In the genomic region with DNA sequence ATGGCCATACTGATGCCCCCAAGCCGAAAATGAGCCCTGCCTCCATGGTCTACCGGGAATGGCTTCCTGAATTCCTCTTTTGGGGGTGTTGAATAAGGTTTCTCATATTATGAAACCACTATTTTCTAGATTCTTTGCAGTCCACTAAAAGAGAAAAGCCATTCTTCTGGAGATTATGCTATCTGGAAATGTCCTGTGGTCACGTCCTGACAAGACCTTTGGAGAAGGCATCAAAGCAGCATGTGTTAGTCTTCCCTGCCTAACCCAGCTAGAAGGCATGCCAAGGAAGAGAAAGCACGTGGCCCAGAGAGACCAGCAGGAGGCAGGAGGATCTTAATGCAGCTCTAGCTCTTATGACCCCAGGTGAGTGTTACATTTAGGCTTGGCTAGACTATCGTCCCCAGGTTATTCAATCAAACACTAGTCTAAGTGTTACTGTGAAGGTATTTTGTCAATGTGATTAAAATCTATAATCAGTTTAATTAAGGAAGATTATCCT, we compare ENCODE assay signal across 22 cellular contexts.
DNase-seq lines count a peak whose midpoint lies in the region; ATAC-seq and TF ChIP-seq lines count a peak whose summit lies in the region.
"Had no signal": no experiment of that assay in that cellular context is flagged by ENCODE, and none has a peak within 500 bp of the region (broad histone marks: within the 10 kb centered on the region; RNA-seq: fewer than 3 reads in every experiment).

No MANE protein-coding gene starts in this region.

- H3K4me3 ChIP-seq in cardiac muscle cell: no peak overlapping the region
- no peak overlapping the region for H3K4me3 ChIP-seq in right cardiac atrium (ENCODE audit: low read length)
- H3K4me3 ChIP-seq in fibroblast of the aortic adventitia (ENCODE audit: low read depth, low read length): no peak overlapping the region
- no peak overlapping the region for H3K4me3 ChIP-seq in prostate gland
- H3K4me3 ChIP-seq: GM12878, MG63 had no signal

- H3K36me3 Mint-ChIP-seq in nephron progenitor cell (ENCODE audit: low read depth): peaks cover 14% of the 10 kb centered on the region

- H3K9me3 Mint-ChIP-seq in nephron progenitor cell: peaks cover 22% of the 10 kb centered on the region

- DNase-seq in cardiac muscle cell (ENCODE audit: low read depth in 1 of 2, low spot score in 1 of 2) (peak in 1 of 2 donors; percentile 75), right cardiac atrium (no peak), amniotic epithelial cell (ENCODE audit: low read depth) (peak; percentile 49), fibroblast of the aortic adventitia (ENCODE audit: low read depth) (peak; percentile 32), nephron progenitor cell (no peak), prostate gland (ENCODE audit: low spot score) (no peak), NCI-H1417 treated with DMSO at 0.1 percent for 48 hours (lab: John Stamatoyannopoulos, UW) (no peak)
- DNase-seq: CD4-positive, alpha-beta T cell; DMS53; H7; HFFc6; NCI-H1048; NCI-H146; NCI-H2081; NCI-H2171 treated with DMSO at 0.1 percent for 48 hours; NCI-H446; NCI-H69; Right ventricle myocardium superior had no signal

- H3K4me3 Mint-ChIP-seq in nephron progenitor cell: no peak overlapping the region
- H3K4me3 Mint-ChIP-seq: CD4-positive, alpha-beta T cell; HFFc6 had no signal

- no peak for TF ChIP-seq POLR2A in prostate gland (IDR thresholded peaks at IDR 0.05)

- ATAC-seq in right cardiac atrium: no peak
- no peak for ATAC-seq in GM21526 (IDR thresholded peaks at IDR 0.05; ENCODE audit: low FRiP score, unreplicated experiment)
- ATAC-seq: GM12878 had no signal

- H3K27ac ChIP-seq in cardiac muscle cell: no peak overlapping the region
- H3K27ac ChIP-seq in right cardiac atrium (ENCODE audit: low read length): no peak overlapping the region
- H3K27ac ChIP-seq in prostate gland: no peak overlapping the region
- H3K27ac ChIP-seq: KMS-11 had no signal

- H3K27me3 ChIP-seq in cardiac muscle cell: no peaks in the 10 kb centered on the region
- no peaks in the 10 kb centered on the region for H3K27me3 ChIP-seq in right cardiac atrium (ENCODE audit: control insufficient read depth, insufficient read depth)
- H3K27me3 ChIP-seq in prostate gland (replicated peaks; ENCODE audit: insufficient read depth): no peaks in the 10 kb centered on the region
- H3K27me3 ChIP-seq: MG63 had no signal

- H3K27ac Mint-ChIP-seq in nephron progenitor cell: no peak overlapping the region
- H3K27ac Mint-ChIP-seq: CD4-positive, alpha-beta T cell had no signal

- WGBS in right cardiac atrium: 78% methylated on average over 5 of the region's 5 CpGs
- 84% methylated on average over 5 of the region's 5 CpGs for WGBS in prostate gland

- H3K36me3 ChIP-seq in cardiac muscle cell (no peaks in the 10 kb centered on the region), prostate gland (no peaks in the 10 kb centered on the region)
- H3K36me3 ChIP-seq: MG63 had no signal

- TF ChIP-seq CTCF in cardiac muscle cell (IDR thresholded peaks at IDR 0.05; ENCODE audit: low read depth, low read length): peak; percentile 12
- no peak for TF ChIP-seq CTCF in fibroblast of the aortic adventitia (IDR thresholded peaks at IDR 0.05; ENCODE audit: insufficient read depth, low read length)
- TF ChIP-seq CTCF in nephron progenitor cell (IDR thresholded peaks at IDR 0.05): no peak
- no peak for TF ChIP-seq CTCF in prostate gland (IDR thresholded peaks at IDR 0.05)

- intact Hi-C loops in right cardiac atrium (cut with DNase I) (no loop called here), prostate gland (cut with DNase I) (no loop called here)

- H3K27me3 Mint-ChIP-seq in nephron progenitor cell (ENCODE audit: low read depth, poor library complexity): no peaks in the 10 kb centered on the region
- H3K27me3 Mint-ChIP-seq: CD4-positive, alpha-beta T cell had no signal

- H3K4me1 Mint-ChIP-seq in nephron progenitor cell: peaks cover 7% of the 10 kb centered on the region

- H3K9me3 ChIP-seq in cardiac muscle cell (ENCODE audit: low read depth) (no peaks in the 10 kb centered on the region), right cardiac atrium (ENCODE audit: control insufficient read depth, low read length) (no peaks in the 10 kb centered on the region), prostate gland (no peaks in the 10 kb centered on the region)

- no peaks in the 10 kb centered on the region for H3K4me1 ChIP-seq in cardiac muscle cell (ENCODE audit: low read depth)
- H3K4me1 ChIP-seq in right cardiac atrium (ENCODE audit: control insufficient read depth, insufficient read depth, low read length): no peaks in the 10 kb centered on the region
- no peaks in the 10 kb centered on the region for H3K4me1 ChIP-seq in prostate gland (replicated peaks)

Comparison
In these comparisons a context has a peak if more than half of its experiments do, and no peak if none do; other contexts are left out.
1. DNase-seq: peak in amniotic epithelial cell (single experiment) and fibroblast of the aortic adventitia (single experiment); none in right cardiac atrium (0 of 3), nephron progenitor cell (single experiment), prostate gland (single experiment) and NCI-H1417 treated with DMSO at 0.1 percent for 48 hours (single experiment).